In the genomic region with DNA sequence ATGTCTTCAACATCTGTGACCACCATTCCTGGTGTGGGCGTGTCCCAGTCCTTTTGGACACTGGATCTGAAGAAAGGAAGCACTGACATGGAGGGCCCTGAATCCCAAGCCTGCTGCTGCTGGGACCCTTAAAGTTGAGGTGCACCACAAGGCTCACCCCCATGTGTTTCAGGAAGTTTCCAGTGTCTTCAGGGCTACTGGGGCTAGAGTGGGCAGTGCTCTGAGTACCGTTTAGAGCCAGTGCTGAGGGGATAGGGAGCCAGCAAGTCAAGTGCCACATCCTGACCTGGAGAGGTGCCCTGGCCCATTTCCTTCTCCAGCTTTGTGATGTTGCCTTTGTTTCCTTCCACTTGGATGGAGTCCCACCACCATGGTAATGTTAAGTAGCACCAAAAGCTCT, we compare ENCODE assay signal across 1 cellular context.
A peak's percentile ranks its signal among the peaks of the same experiment; 100 is the strongest.
TF ChIP-seq lines count a peak whose summit lies in the region.

No MANE protein-coding gene starts in this region.

TF ChIP-seq in K562, 482 proteins besides CTCF, POLR2A, EP300 and RAD21:
- TF ChIP-seq POLR2AphosphoS5 (IDR thresholded peaks at IDR 0.05; ENCODE audit: control insufficient read depth, insufficient read depth, low read depth, low read length): no peak
- TF ChIP-seq, protein P1, sequence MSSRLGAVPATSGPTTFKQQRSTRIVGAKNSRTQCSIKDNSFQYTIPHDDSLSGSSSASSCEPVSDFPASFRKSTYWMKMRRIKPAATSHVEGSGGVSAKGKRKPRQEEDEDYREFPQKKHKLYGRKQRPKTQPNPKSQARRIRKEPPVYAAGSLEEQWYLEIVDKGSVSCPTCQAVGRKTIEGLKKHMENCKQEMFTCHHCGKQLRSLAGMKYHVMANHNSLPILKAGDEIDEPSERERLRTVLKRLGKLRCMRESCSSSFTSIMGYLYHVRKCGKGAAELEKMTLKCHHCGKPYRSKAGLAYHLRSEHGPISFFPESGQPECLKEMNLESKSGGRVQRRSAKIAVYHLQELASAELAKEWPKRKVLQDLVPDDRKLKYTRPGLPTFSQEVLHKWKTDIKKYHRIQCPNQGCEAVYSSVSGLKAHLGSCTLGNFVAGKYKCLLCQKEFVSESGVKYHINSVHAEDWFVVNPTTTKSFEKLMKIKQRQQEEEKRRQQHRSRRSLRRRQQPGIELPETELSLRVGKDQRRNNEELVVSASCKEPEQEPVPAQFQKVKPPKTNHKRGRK (tag; IDR thresholded peaks at IDR 0.05): no peak
- peak; percentile 72; the same call in 1 of the 2 replicates for TF ChIP-seq ZKSCAN1 (IDR thresholded peaks at IDR 0.05; ENCODE audit: low read depth, low read length)
- no peak for TF ChIP-seq RCOR1 (IDR thresholded peaks at IDR 0.05; ENCODE audit: borderline replicate concordance in 1 of 2, low read depth in 2 of 2, low read length in 2 of 2)
